Comparison of ENCODE assay signal across 1 cellular context in the genomic region with DNA sequence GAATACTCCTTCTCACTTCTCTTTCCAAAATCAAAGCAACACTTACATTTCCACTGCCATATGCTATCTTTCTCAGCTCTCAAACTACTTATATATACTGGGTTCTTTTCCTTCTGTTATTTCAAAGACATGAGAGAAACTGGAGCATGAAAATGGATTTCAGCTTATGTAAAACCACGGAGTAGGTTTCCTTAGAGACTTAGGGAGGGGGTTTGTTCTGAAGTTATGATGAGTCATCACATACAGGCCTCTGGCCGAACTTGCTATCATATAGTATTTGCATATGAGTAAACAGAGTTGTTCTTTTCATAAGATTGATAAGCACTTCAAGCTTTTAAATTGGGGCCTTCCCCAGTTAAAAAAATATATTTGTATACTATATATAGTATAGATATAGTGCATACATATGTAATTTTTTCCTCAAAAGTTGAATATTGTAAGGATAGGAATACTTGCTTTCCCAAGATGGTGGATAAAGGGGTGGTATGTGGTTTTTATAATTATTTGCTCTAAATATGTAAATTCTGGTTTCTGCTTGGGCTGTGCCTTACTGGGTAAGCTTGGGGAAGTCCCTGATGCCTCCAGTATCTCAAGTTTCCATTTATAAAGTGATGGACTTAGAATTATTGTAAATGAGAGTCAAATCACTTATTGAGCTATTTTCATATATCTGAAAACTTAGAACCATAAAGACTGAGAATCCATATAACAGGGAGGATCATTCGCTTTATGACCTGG.
TF ChIP-seq lines count a peak whose summit lies in the region.

No MANE protein-coding gene starts in this region.

TF ChIP-seq in K562, 482 proteins besides CTCF, POLR2A, EP300 and RAD21 (continued from another document):
- TF ChIP-seq ZNF217 (CRISPR knock-in tag; IDR thresholded peaks at IDR 0.05) (no peak), ZNF589 (CRISPR knock-in tag; IDR thresholded peaks at IDR 0.05; ENCODE audit: low read depth) (no peak), ZNF347 (CRISPR knock-in tag; IDR thresholded peaks at IDR 0.05; ENCODE audit: low read depth) (no peak), DPF2 (IDR thresholded peaks at IDR 0.05) (0 out of 2 replicates have a peak, but pooled peaks have one; percentile 29), MCM5 (IDR thresholded peaks at IDR 0.05; ENCODE audit: low read depth) (no peak), CBFA2T2 (conservative IDR thresholded peaks at IDR 0.05) (no peak), SREBF2 (CRISPR knock-in tag; IDR thresholded peaks at IDR 0.05) (no peak), NFE2 (IDR thresholded peaks at IDR 0.05; ENCODE audit: low read depth) (peak; percentile 75), SIRT6 (IDR thresholded peaks at IDR 0.05; ENCODE audit: low read depth, low read length) (no peak), FOSL1 (tag; conservative IDR thresholded peaks at IDR 0.05) (peak; percentile 31; the same call in 1 of the 2 replicates), JUN (IDR thresholded peaks at IDR 0.05; ENCODE audit: borderline replicate concordance, low read depth, low read length) (0 out of 2 replicates have a peak, but pooled peaks have one; percentile 13), JUN (CRISPR knock-in tag; IDR thresholded peaks at IDR 0.05; ENCODE audit: borderline replicate concordance) (no peak), GABPB2 (CRISPR knock-in tag; conservative IDR thresholded peaks at IDR 0.05) (no peak), MAFG (tag; conservative IDR thresholded peaks at IDR 0.05) (peak; percentile 92), NR4A1 (CRISPR knock-in tag; IDR thresholded peaks at IDR 0.05) (no peak), NR4A1 (tag; IDR thresholded peaks at IDR 0.05) (no peak), ZBTB1 (CRISPR knock-in tag; IDR thresholded peaks at IDR 0.05; ENCODE audit: borderline replicate concordance, low read depth) (no peak), HDGF (IDR thresholded peaks at IDR 0.05) (no peak), PTBP1 (IDR thresholded peaks at IDR 0.05; ENCODE audit: low read depth, low read length) (no peak), ERF (CRISPR knock-in tag; IDR thresholded peaks at IDR 0.05) (no peak), JUND (IDR thresholded peaks at IDR 0.05; ENCODE audit: borderline replicate concordance, low read depth, low read length) (peak; percentile 77), JUND (tag; IDR thresholded peaks at IDR 0.05; ENCODE audit: borderline replicate concordance, low read depth, low read length) (peak; percentile 74; the same call in 2 of the 3 replicates), ARID2 (IDR thresholded peaks at IDR 0.05) (no peak)
- TF ChIP-seq, protein P1, sequence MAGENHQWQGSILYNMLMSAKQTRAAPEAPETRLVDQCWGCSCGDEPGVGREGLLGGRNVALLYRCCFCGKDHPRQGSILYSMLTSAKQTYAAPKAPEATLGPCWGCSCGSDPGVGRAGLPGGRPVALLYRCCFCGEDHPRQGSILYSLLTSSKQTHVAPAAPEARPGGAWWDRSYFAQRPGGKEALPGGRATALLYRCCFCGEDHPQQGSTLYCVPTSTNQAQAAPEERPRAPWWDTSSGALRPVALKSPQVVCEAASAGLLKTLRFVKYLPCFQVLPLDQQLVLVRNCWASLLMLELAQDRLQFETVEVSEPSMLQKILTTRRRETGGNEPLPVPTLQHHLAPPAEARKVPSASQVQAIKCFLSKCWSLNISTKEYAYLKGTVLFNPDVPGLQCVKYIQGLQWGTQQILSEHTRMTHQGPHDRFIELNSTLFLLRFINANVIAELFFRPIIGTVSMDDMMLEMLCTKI (IDR thresholded peaks at IDR 0.05; ENCODE audit: partially characterized antibody), result no peak
- TF ChIP-seq, protein P2, sequence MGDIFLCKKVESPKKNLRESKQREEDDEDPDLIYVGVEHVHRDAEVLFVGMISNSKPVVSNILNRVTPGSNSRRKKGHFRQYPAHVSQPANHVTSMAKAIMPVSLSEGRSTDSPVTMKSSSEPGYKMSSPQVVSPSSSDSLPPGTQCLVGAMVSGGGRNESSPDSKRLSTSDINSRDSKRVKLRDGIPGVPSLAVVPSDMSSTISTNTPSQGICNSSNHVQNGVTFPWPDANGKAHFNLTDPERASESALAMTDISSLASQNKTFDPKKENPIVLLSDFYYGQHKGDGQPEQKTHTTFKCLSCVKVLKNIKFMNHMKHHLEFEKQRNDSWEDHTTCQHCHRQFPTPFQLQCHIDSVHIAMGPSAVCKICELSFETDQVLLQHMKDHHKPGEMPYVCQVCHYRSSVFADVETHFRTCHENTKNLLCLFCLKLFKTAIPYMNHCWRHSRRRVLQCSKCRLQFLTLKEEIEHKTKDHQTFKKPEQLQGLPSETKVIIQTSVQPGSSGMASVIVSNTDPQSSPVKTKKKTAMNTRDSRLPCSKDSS (IDR thresholded peaks at IDR 0.05; ENCODE audit: low read depth, partially characterized antibody), result no peak
- TF ChIP-seq, protein P3, sequence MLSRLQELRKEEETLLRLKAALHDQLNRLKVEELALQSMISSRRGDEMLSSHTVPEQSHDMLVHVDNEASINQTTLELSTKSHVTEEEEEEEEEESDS (CRISPR knock-in tag; IDR thresholded peaks at IDR 0.05), result no peak
- TF ChIP-seq, protein P4, sequence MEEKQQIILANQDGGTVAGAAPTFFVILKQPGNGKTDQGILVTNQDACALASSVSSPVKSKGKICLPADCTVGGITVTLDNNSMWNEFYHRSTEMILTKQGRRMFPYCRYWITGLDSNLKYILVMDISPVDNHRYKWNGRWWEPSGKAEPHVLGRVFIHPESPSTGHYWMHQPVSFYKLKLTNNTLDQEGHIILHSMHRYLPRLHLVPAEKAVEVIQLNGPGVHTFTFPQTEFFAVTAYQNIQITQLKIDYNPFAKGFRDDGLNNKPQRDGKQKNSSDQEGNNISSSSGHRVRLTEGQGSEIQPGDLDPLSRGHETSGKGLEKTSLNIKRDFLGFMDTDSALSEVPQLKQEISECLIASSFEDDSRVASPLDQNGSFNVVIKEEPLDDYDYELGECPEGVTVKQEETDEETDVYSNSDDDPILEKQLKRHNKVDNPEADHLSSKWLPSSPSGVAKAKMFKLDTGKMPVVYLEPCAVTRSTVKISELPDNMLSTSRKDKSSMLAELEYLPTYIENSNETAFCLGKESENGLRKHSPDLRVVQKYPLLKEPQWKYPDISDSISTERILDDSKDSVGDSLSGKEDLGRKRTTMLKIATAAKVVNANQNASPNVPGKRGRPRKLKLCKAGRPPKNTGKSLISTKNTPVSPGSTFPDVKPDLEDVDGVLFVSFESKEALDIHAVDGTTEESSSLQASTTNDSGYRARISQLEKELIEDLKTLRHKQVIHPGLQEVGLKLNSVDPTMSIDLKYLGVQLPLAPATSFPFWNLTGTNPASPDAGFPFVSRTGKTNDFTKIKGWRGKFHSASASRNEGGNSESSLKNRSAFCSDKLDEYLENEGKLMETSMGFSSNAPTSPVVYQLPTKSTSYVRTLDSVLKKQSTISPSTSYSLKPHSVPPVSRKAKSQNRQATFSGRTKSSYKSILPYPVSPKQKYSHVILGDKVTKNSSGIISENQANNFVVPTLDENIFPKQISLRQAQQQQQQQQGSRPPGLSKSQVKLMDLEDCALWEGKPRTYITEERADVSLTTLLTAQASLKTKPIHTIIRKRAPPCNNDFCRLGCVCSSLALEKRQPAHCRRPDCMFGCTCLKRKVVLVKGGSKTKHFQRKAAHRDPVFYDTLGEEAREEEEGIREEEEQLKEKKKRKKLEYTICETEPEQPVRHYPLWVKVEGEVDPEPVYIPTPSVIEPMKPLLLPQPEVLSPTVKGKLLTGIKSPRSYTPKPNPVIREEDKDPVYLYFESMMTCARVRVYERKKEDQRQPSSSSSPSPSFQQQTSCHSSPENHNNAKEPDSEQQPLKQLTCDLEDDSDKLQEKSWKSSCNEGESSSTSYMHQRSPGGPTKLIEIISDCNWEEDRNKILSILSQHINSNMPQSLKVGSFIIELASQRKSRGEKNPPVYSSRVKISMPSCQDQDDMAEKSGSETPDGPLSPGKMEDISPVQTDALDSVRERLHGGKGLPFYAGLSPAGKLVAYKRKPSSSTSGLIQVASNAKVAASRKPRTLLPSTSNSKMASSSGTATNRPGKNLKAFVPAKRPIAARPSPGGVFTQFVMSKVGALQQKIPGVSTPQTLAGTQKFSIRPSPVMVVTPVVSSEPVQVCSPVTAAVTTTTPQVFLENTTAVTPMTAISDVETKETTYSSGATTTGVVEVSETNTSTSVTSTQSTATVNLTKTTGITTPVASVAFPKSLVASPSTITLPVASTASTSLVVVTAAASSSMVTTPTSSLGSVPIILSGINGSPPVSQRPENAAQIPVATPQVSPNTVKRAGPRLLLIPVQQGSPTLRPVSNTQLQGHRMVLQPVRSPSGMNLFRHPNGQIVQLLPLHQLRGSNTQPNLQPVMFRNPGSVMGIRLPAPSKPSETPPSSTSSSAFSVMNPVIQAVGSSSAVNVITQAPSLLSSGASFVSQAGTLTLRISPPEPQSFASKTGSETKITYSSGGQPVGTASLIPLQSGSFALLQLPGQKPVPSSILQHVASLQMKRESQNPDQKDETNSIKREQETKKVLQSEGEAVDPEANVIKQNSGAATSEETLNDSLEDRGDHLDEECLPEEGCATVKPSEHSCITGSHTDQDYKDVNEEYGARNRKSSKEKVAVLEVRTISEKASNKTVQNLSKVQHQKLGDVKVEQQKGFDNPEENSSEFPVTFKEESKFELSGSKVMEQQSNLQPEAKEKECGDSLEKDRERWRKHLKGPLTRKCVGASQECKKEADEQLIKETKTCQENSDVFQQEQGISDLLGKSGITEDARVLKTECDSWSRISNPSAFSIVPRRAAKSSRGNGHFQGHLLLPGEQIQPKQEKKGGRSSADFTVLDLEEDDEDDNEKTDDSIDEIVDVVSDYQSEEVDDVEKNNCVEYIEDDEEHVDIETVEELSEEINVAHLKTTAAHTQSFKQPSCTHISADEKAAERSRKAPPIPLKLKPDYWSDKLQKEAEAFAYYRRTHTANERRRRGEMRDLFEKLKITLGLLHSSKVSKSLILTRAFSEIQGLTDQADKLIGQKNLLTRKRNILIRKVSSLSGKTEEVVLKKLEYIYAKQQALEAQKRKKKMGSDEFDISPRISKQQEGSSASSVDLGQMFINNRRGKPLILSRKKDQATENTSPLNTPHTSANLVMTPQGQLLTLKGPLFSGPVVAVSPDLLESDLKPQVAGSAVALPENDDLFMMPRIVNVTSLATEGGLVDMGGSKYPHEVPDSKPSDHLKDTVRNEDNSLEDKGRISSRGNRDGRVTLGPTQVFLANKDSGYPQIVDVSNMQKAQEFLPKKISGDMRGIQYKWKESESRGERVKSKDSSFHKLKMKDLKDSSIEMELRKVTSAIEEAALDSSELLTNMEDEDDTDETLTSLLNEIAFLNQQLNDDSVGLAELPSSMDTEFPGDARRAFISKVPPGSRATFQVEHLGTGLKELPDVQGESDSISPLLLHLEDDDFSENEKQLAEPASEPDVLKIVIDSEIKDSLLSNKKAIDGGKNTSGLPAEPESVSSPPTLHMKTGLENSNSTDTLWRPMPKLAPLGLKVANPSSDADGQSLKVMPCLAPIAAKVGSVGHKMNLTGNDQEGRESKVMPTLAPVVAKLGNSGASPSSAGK (IDR thresholded peaks at IDR 0.05), result no peak
- TF ChIP-seq, protein P5, sequence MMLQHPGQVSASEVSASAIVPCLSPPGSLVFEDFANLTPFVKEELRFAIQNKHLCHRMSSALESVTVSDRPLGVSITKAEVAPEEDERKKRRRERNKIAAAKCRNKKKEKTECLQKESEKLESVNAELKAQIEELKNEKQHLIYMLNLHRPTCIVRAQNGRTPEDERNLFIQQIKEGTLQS (IDR thresholded peaks at IDR 0.05), result peak; percentile 87
- TF ChIP-seq, protein P5 (CRISPR knock-in tag; conservative IDR thresholded peaks at IDR 0.05), result no peak
- TF ChIP-seq, protein P6, sequence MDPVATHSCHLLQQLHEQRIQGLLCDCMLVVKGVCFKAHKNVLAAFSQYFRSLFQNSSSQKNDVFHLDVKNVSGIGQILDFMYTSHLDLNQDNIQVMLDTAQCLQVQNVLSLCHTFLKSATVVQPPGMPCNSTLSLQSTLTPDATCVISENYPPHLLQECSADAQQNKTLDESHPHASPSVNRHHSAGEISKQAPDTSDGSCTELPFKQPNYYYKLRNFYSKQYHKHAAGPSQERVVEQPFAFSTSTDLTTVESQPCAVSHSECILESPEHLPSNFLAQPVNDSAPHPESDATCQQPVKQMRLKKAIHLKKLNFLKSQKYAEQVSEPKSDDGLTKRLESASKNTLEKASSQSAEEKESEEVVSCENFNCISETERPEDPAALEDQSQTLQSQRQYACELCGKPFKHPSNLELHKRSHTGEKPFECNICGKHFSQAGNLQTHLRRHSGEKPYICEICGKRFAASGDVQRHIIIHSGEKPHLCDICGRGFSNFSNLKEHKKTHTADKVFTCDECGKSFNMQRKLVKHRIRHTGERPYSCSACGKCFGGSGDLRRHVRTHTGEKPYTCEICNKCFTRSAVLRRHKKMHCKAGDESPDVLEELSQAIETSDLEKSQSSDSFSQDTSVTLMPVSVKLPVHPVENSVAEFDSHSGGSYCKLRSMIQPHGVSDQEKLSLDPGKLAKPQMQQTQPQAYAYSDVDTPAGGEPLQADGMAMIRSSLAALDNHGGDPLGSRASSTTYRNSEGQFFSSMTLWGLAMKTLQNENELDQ (CRISPR knock-in tag; IDR thresholded peaks at IDR 0.05; ENCODE audit: borderline replicate concordance), result no peak
